1 cellular context compared by ENCODE assay signal in genomic region chr6:70413114-70413828, GRCh38.
TF ChIP-seq lines count a peak whose summit lies in the region.

FAM135A (plus strand) TSS chr6:70413508; CDS start chr6:70428343, 14,835 bp downstream.

TF ChIP-seq in HepG2, 621 proteins besides CTCF, POLR2A, EP300 and RAD21 (continued from another document and continues in another):
- TF ChIP-seq USF2 (IDR thresholded peaks at IDR 0.05; ENCODE audit: low read depth, low read length) = no peak
- 0 out of 2 replicates have a peak, but pooled peaks have one; percentile 9 for TF ChIP-seq USF2 (CRISPR knock-in tag; IDR thresholded peaks at IDR 0.05; ENCODE audit: borderline replicate concordance)
- TF ChIP-seq YEATS2 (CRISPR knock-in tag; IDR thresholded peaks at IDR 0.05; ENCODE audit: borderline replicate concordance) = peak; percentile 95
- TF ChIP-seq ZBTB20 (CRISPR knock-in tag; IDR thresholded peaks at IDR 0.05; ENCODE audit: borderline replicate concordance, low read depth) = no peak
- TF ChIP-seq ZNF451 (CRISPR knock-in tag; IDR thresholded peaks at IDR 0.05) = no peak
- TF ChIP-seq TMF1 (CRISPR knock-in tag; IDR thresholded peaks at IDR 0.05; ENCODE audit: low read depth) = 0 out of 2 replicates have a peak, but pooled peaks have one; percentile 51
- TF ChIP-seq GFI1 (CRISPR knock-in tag; IDR thresholded peaks at IDR 0.05; ENCODE audit: borderline replicate concordance) = peak; percentile 89
- peak; percentile 67 for TF ChIP-seq IKZF5 (CRISPR knock-in tag; IDR thresholded peaks at IDR 0.05)
- TF ChIP-seq STAT6 (CRISPR knock-in tag; IDR thresholded peaks at IDR 0.05; ENCODE audit: borderline replicate concordance) = peak; percentile 65; the same call in 1 of the 2 replicates
- TF ChIP-seq MEIS2 (CRISPR knock-in tag; IDR thresholded peaks at IDR 0.05) = no peak
- TF ChIP-seq HMGXB3 (CRISPR knock-in tag; IDR thresholded peaks at IDR 0.05; ENCODE audit: borderline replicate concordance) = peak; percentile 60; the same call in 1 of the 2 replicates
- peak; percentile 63 for TF ChIP-seq ZFX (CRISPR knock-in tag; IDR thresholded peaks at IDR 0.05; ENCODE audit: low read depth)
- TF ChIP-seq KDM2A (CRISPR knock-in tag; IDR thresholded peaks at IDR 0.05; ENCODE audit: borderline replicate concordance, low read depth) = peak; percentile 65
- TF ChIP-seq NCOA1 (CRISPR knock-in tag; IDR thresholded peaks at IDR 0.05) = no peak
- 0 out of 2 replicates have a peak, but pooled peaks have one; percentile 44 for TF ChIP-seq ZSCAN31 (CRISPR knock-in tag; IDR thresholded peaks at IDR 0.05; ENCODE audit: low read depth)
- 0 out of 2 replicates have a peak, but pooled peaks have one; percentile 4 for TF ChIP-seq MNT (IDR thresholded peaks at IDR 0.05)
- TF ChIP-seq ZNF710 (CRISPR knock-in tag; IDR thresholded peaks at IDR 0.05; ENCODE audit: borderline replicate concordance) = 0 out of 2 replicates have a peak, but pooled peaks have one; percentile 19
- no peak for TF ChIP-seq MEIS1 (CRISPR knock-in tag; IDR thresholded peaks at IDR 0.05; ENCODE audit: borderline replicate concordance)
- TF ChIP-seq ZNF784 (CRISPR knock-in tag; IDR thresholded peaks at IDR 0.05; ENCODE audit: borderline replicate concordance) = no peak
- TF ChIP-seq SPEN (CRISPR knock-in tag; IDR thresholded peaks at IDR 0.05; ENCODE audit: low read depth) = peak; percentile 69
- no peak for TF ChIP-seq FOXO1 (CRISPR knock-in tag; IDR thresholded peaks at IDR 0.05)
- TF ChIP-seq ZKSCAN8 (CRISPR knock-in tag; IDR thresholded peaks at IDR 0.05; ENCODE audit: borderline replicate concordance) = no peak
- no peak for TF ChIP-seq HNF4A (CRISPR knock-in tag; IDR thresholded peaks at IDR 0.05)
- peak; percentile 40; the same call in 1 of the 2 replicates for TF ChIP-seq ZNF891 (CRISPR knock-in tag; IDR thresholded peaks at IDR 0.05)
- peak; percentile 33; the same call in 1 of the 2 replicates for TF ChIP-seq BCL6 (CRISPR knock-in tag; IDR thresholded peaks at IDR 0.05)
- TF ChIP-seq HNRNPUL1 (IDR thresholded peaks at IDR 0.05; ENCODE audit: low read depth, low read length) = no peak
- peak; percentile 59 for TF ChIP-seq MED8 (CRISPR knock-in tag; IDR thresholded peaks at IDR 0.05; ENCODE audit: insufficient replicate concordance)
- TF ChIP-seq MYPOP (CRISPR knock-in tag; IDR thresholded peaks at IDR 0.05) = 0 out of 2 replicates have a peak, but pooled peaks have one; percentile 22
- TF ChIP-seq ZFY (CRISPR knock-in tag; IDR thresholded peaks at IDR 0.05) = peak; percentile 82
- 0 out of 2 replicates have a peak, but pooled peaks have one; percentile 3 for TF ChIP-seq ZNF343 (CRISPR knock-in tag; IDR thresholded peaks at IDR 0.05)
- TF ChIP-seq ZBTB8A (CRISPR knock-in tag; IDR thresholded peaks at IDR 0.05; ENCODE audit: borderline replicate concordance, low read depth) = no peak
- no peak for TF ChIP-seq SOX6 (IDR thresholded peaks at IDR 0.05)
- TF ChIP-seq SOX6 (CRISPR knock-in tag; IDR thresholded peaks at IDR 0.05) = peak; percentile 57
- peak; percentile 14; the same call in 1 of the 2 replicates for TF ChIP-seq FOXC1 (CRISPR knock-in tag; IDR thresholded peaks at IDR 0.05; ENCODE audit: borderline replicate concordance)
- TF ChIP-seq MIXL1 (CRISPR knock-in tag; IDR thresholded peaks at IDR 0.05) = peak; percentile 19; the same call in 1 of the 2 replicates
- TF ChIP-seq TBL1XR1 (IDR thresholded peaks at IDR 0.05; ENCODE audit: borderline replicate concordance, low read length, partially characterized antibody) = peak; percentile 26
- TF ChIP-seq IKZF1 (IDR thresholded peaks at IDR 0.05) = no peak
- 0 out of 2 replicates have a peak, but pooled peaks have one; percentile 63 for TF ChIP-seq BORCS8-MEF2B (CRISPR knock-in tag; IDR thresholded peaks at IDR 0.05)
- no peak for TF ChIP-seq THAP7 (CRISPR knock-in tag; IDR thresholded peaks at IDR 0.05)
- TF ChIP-seq ZNF362 (CRISPR knock-in tag; IDR thresholded peaks at IDR 0.05; ENCODE audit: borderline replicate concordance) = no peak
- TF ChIP-seq ZIK1 (CRISPR knock-in tag; IDR thresholded peaks at IDR 0.05; ENCODE audit: borderline replicate concordance, low read depth) = no peak; the same call in 1 of the 2 replicates
